8 cellular contexts compared by ENCODE assay signal in the genomic region with DNA sequence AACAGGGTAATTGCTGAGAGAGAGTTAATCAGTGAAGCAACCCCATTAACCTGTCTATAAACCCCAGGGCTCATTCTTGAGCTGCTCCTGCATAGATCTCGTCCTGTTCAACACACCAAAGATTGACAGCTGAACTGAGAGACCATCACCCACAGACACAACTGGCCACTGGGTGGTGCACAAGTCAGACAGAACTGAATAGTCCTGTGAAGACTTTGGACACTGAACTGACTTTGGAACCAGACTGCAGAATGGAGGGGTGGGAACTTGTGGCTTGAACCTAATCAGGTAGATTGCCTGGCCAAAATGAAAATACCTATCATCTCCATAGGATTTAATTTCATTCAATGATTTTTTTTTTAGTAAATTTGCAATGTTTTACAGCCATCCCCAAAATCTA. TPM values are rescaled to one million over a fixed set of nuclear protein-coding genes. Genes with fewer than 3 reads are reported as not detected.
A peak's percentile ranks its signal among the peaks of the same experiment; 100 is the strongest.
DNase-seq lines count a peak whose midpoint lies in the region; ATAC-seq and TF ChIP-seq lines count a peak whose summit lies in the region.
"Not testable (repeated sequence)": the region's sequence is repeated elsewhere in the genome, so short reads cannot be mapped to it uniquely, and the experiment has no call there.

No MANE protein-coding gene starts in this region.

- not testable (repeated sequence) for H3K9ac ChIP-seq in SK-N-SH; liver (ENCODE audit: low read depth in 1 of 2, low read length in 2 of 2)

- not testable (repeated sequence) for H3K27ac Mint-ChIP-seq in central memory CD8-positive, alpha-beta T cell (ENCODE audit: low read depth); stimulated activated naive CD8-positive, alpha-beta T cell treated with anti-CD3 and anti-CD28 coated beads, Interleukin-15, amount 100 ng/mL, for 72 hours

- H3K27me3 Mint-ChIP-seq in central memory CD8-positive, alpha-beta T cell; stimulated activated naive CD8-positive, alpha-beta T cell treated with anti-CD3 and anti-CD28 coated beads, Interleukin-15, amount 100 ng/mL, for 72 hours: not testable (repeated sequence)

- not testable (repeated sequence) for H3K79me2 ChIP-seq in SK-N-SH (ENCODE audit: insufficient read depth)

- not testable (repeated sequence) for DNase-seq in SK-N-SH; central memory CD8-positive, alpha-beta T cell (ENCODE audit: low spot score in 2 of 2); stimulated activated naive CD8-positive, alpha-beta T cell treated with anti-CD3 and anti-CD28 coated beads, Interleukin-15, amount 100 ng/mL, for 72 hours

- H3K9me3 ChIP-seq in SK-N-SH; liver (ENCODE audit: control insufficient read depth in 4 of 4, low read length in 3 of 4): not testable (repeated sequence)

- 0 out of 2 replicates have a peak, but pooled peaks have one; percentile 15 for TF ChIP-seq CTCF in SK-N-SH (IDR thresholded peaks at IDR 0.05)
- TF ChIP-seq CTCF in liver (IDR thresholded peaks at IDR 0.05; ENCODE audit: low read depth, low read length, missing input control) = not testable (repeated sequence)

- not testable (repeated sequence) for TF ChIP-seq EP300 in SK-N-SH (IDR thresholded peaks at IDR 0.05; ENCODE audit: borderline replicate concordance in 1 of 2, low read depth in 1 of 2, low read length in 1 of 2)

- H2AFZ ChIP-seq in SK-N-SH (ENCODE audit: low read depth) = not testable (repeated sequence)

- TF ChIP-seq RAD21 in SK-N-SH (IDR thresholded peaks at IDR 0.05; ENCODE audit: low read length) = not testable (repeated sequence)
- peak; percentile 39 to 49 for TF ChIP-seq RAD21 in liver (IDR thresholded peaks at IDR 0.05)

- H3K4me3 Mint-ChIP-seq in central memory CD8-positive, alpha-beta T cell; stimulated activated naive CD8-positive, alpha-beta T cell treated with anti-CD3 and anti-CD28 coated beads, Interleukin-15, amount 100 ng/mL, for 72 hours: not testable (repeated sequence)

- ATAC-seq in GM18519 (IDR thresholded peaks at IDR 0.05; ENCODE audit: low FRiP score, unreplicated experiment) (peak; percentile 67), GM21381 (IDR thresholded peaks at IDR 0.05; ENCODE audit: unreplicated experiment) (peak; percentile 77), HG02870 (IDR thresholded peaks at IDR 0.05; ENCODE audit: unreplicated experiment) (peak; percentile 68), HG03469 (IDR thresholded peaks at IDR 0.05; ENCODE audit: unreplicated experiment) (peak; percentile 70)
- ATAC-seq in central memory CD8-positive, alpha-beta T cell (replicated peaks; ENCODE audit: extremely low read depth, poor library complexity, severe bottlenecking) = peak; percentile 71
- ATAC-seq in stimulated activated naive CD8-positive, alpha-beta T cell treated with anti-CD3 and anti-CD28 coated beads, Interleukin-15, amount 100 ng/mL, for 72 hours = peak; percentile 85

- H3K27ac ChIP-seq in SK-N-SH (ENCODE audit: low read depth in 2 of 2, low read length in 1 of 2); liver (ENCODE audit: low read depth in 1 of 2, low read length in 2 of 2): not testable (repeated sequence)

- not testable (repeated sequence) for H3K9me3 Mint-ChIP-seq in central memory CD8-positive, alpha-beta T cell; stimulated activated naive CD8-positive, alpha-beta T cell treated with anti-CD3 and anti-CD28 coated beads, Interleukin-15, amount 100 ng/mL, for 72 hours

- not testable (repeated sequence) for H3K9me2 ChIP-seq in SK-N-SH

- not testable (repeated sequence) for H4K20me1 ChIP-seq in SK-N-SH (ENCODE audit: insufficient read depth)

- not testable (repeated sequence) for H3K36me3 ChIP-seq in SK-N-SH (replicated peaks in 1 of 2; ENCODE audit: control insufficient read depth in 1 of 2, insufficient read depth in 2 of 2, low read length in 1 of 2); liver (ENCODE audit: control insufficient read depth in 4 of 4, insufficient read depth in 3 of 4, low read depth in 1 of 4, low read length in 3 of 4)

- not testable (repeated sequence) for H3K27me3 ChIP-seq in SK-N-SH (ENCODE audit: insufficient read depth); liver (ENCODE audit: control insufficient read depth in 4 of 4, insufficient read depth in 4 of 4, low read length in 3 of 4)

- H3K4me2 ChIP-seq in SK-N-SH = not testable (repeated sequence)

- CTCF ChIA-PET in SK-N-SH (lab: Yijun Ruan, JAX) = not testable (repeated sequence)

- not testable (repeated sequence) for H3F3A ChIP-seq in SK-N-SH (replicated peaks; ENCODE audit: insufficient read depth)

- H3K36me3 Mint-ChIP-seq in central memory CD8-positive, alpha-beta T cell (ENCODE audit: insufficient read depth) = not testable (repeated sequence)

- H3K4me1 Mint-ChIP-seq in central memory CD8-positive, alpha-beta T cell; stimulated activated naive CD8-positive, alpha-beta T cell treated with anti-CD3 and anti-CD28 coated beads, Interleukin-15, amount 100 ng/mL, for 72 hours: not testable (repeated sequence)

- not testable (repeated sequence) for H3K4me1 ChIP-seq in SK-N-SH (ENCODE audit: control insufficient read depth in 1 of 2, insufficient read depth in 2 of 2, low read depth in 1 of 2, low read length in 1 of 2); liver (ENCODE audit: control insufficient read depth in 4 of 4, insufficient read depth in 4 of 4, low read length in 3 of 4)

- not testable (repeated sequence) for H3K4me3 ChIP-seq in SK-N-SH (ENCODE audit: low read depth in 2 of 2, low read length in 1 of 2); liver (ENCODE audit: low read depth in 1 of 3, low read length in 3 of 3)

- POLR2A ChIA-PET in SK-N-SH (lab: Yijun Ruan, JAX) = not testable (repeated sequence)

- WGBS in SK-N-SH (ENCODE audit: low lambda C conversion rate) = no CpG with 5 or more reads among the region's 1 CpG
- WGBS in liver = no CpG with 5 or more reads among the region's 1 CpG

TF ChIP-seq in liver, 16 proteins besides CTCF, POLR2A, EP300 and RAD21:
- TF ChIP-seq HNF4G (IDR thresholded peaks at IDR 0.05) (peak; percentile 48), HNF4A (conservative IDR thresholded peaks at IDR 0.05) (peak; percentile 63 to 67)

RNA-seq across cellular contexts. Expression of gene RANBP2, which starts 29.3 kb away (rescaled TPM):
- polyA plus RNA-seq in SK-N-SH (2012; rRNA removed) (3.6 and 4.3 TPM in 2 replicates), liver (10 to 100 TPM in 1 of 2 donors, 1 to 10 TPM in 1; 9.1 to 10.8 TPM)
- 5.4 and 6.8 TPM in 2 replicates for polyA plus RNA-seq in SK-N-SH (2012; cell fraction: cytosol; rRNA removed)
- 5.6 and 12.2 TPM in 2 replicates for polyA plus RNA-seq in SK-N-SH (2012; cell fraction: nucleus; rRNA removed)
- 10 to 100 TPM; 35.0 to 51.7 TPM for total RNA-seq in liver
